In genomic region chr7:92717982-92718716, GRCh38 we compare ENCODE assay signal across 1 cellular context.
TF ChIP-seq lines count a peak whose summit lies in the region.

No MANE protein-coding gene starts in this region.

TF ChIP-seq in GM12878, 131 proteins besides CTCF, POLR2A, EP300 and RAD21 (continued from another document):
- TF ChIP-seq E2F4 (IDR thresholded peaks at IDR 0.05; ENCODE audit: low read depth, low read length) = no peak
- no peak for TF ChIP-seq ZZZ3 (IDR thresholded peaks at IDR 0.05; ENCODE audit: control insufficient read depth, insufficient read length, low read depth)
- no peak for TF ChIP-seq NKRF (conservative IDR thresholded peaks at IDR 0.05)
- peak in 1 of 2 experiments; percentile 19; a peak in 1 of 4 replicates for TF ChIP-seq BHLHE40 (IDR thresholded peaks at IDR 0.05; ENCODE audit: borderline replicate concordance in 1 of 2, low read depth in 2 of 2, low read length in 1 of 2)
- TF ChIP-seq IKZF1 (conservative IDR thresholded peaks at IDR 0.05) = peak; percentile 53
- TF ChIP-seq MLLT1 (IDR thresholded peaks at IDR 0.05) = peak; percentile 89
- TF ChIP-seq GABPA (IDR thresholded peaks at IDR 0.05; ENCODE audit: low read depth) = 0 out of 2 replicates have a peak, but pooled peaks have one; percentile 25
- no peak; the same call in 1 of the 2 replicates for TF ChIP-seq RUNX3 (IDR thresholded peaks at IDR 0.05; ENCODE audit: low read length)
- no peak for TF ChIP-seq CUX1 (IDR thresholded peaks at IDR 0.05; ENCODE audit: insufficient replicate concordance, low read depth, low read length)
- no peak for TF ChIP-seq USF1 (IDR thresholded peaks at IDR 0.05; ENCODE audit: borderline replicate concordance, extremely low read length, insufficient read depth, low read depth, low read length)
- peak; percentile 35; the same call in 1 of the 2 replicates for TF ChIP-seq ZNF217 (IDR thresholded peaks at IDR 0.05)
- peak in 1 of 2 experiments; percentile 72; a peak in 1 of 4 replicates for TF ChIP-seq ETV6 (conservative IDR thresholded peaks at IDR 0.05 in 1 of 2, IDR thresholded peaks at IDR 0.05 in 1 of 2; ENCODE audit: borderline replicate concordance in 1 of 2, low read depth in 1 of 2)
- TF ChIP-seq ZBTB40 (IDR thresholded peaks at IDR 0.05; ENCODE audit: borderline replicate concordance) = peak; percentile 40; the same call in 1 of the 2 replicates
- TF ChIP-seq KDM1A (IDR thresholded peaks at IDR 0.05; ENCODE audit: borderline replicate concordance) = no peak
- TF ChIP-seq EED (IDR thresholded peaks at IDR 0.05; ENCODE audit: low read depth) = peak; percentile 76
- no peak for TF ChIP-seq CBX3 (IDR thresholded peaks at IDR 0.05; ENCODE audit: borderline replicate concordance, low read depth)
- TF ChIP-seq SREBF1 (IDR thresholded peaks at IDR 0.05; ENCODE audit: low read length) = no peak
- peak; percentile 48; the same call in 1 of the 2 replicates for TF ChIP-seq IRF4 (IDR thresholded peaks at IDR 0.05; ENCODE audit: low read depth, low read length)
- 0 out of 2 replicates have a peak, but pooled peaks have one; percentile 32 for TF ChIP-seq FOXM1 (IDR thresholded peaks at IDR 0.05; ENCODE audit: low read depth, low read length)
- no peak for TF ChIP-seq NFIC (IDR thresholded peaks at IDR 0.05; ENCODE audit: low read depth, low read length)
- TF ChIP-seq IKZF2 (IDR thresholded peaks at IDR 0.05) = peak; percentile 55 to 63; a peak in 3 of 4 replicates
- TF ChIP-seq HDGF (IDR thresholded peaks at IDR 0.05) = no peak
- TF ChIP-seq POU2F2 (IDR thresholded peaks at IDR 0.05; ENCODE audit: borderline replicate concordance, low read depth, low read length) = peak; percentile 31; the same call in 1 of the 3 replicates
- TF ChIP-seq SMC3 (IDR thresholded peaks at IDR 0.05; ENCODE audit: borderline replicate concordance, low read length) = no peak
- TF ChIP-seq KAT2A (conservative IDR thresholded peaks at IDR 0.05; ENCODE audit: control insufficient read depth, low read depth, low read length) = no peak
- TF ChIP-seq POLR2AphosphoS5 (IDR thresholded peaks at IDR 0.05; ENCODE audit: low read length) = no peak
- no peak for TF ChIP-seq ZNF592 (IDR thresholded peaks at IDR 0.05)
